Comparison of ENCODE assay signal across 18 cellular contexts in genomic region chr2:118148133-118148532, GRCh38. TPM values are rescaled to one million over a fixed set of nuclear protein-coding genes. Genes with fewer than 3 reads are reported as not detected.
DNase-seq lines count a peak whose midpoint lies in the region; ATAC-seq, FAIRE-seq and TF ChIP-seq lines count a peak whose summit lies in the region.
"Had no signal": no experiment of that assay in that cellular context is flagged by ENCODE, and none has a peak within 500 bp of the region (broad histone marks: within the 10 kb centered on the region; RNA-seq: fewer than 3 reads in every experiment).

No MANE protein-coding gene starts in this region.

- H3T11ph ChIP-seq in H9 (ENCODE audit: low read length) = no peak overlapping the region

- H3K4me1 ChIP-seq in H9 (ENCODE audit: insufficient read depth, low read length) = no peaks in the 10 kb centered on the region
- H3K4me1 ChIP-seq: foreskin keratinocyte had no signal

- H3K4ac ChIP-seq in H9 (ENCODE audit: low read depth, low read length) = no peak overlapping the region

- no peak overlapping the region for H2BK20ac ChIP-seq in H9 (ENCODE audit: low read depth, low read length, poor library complexity, severe bottlenecking)

- H3K9me3 ChIP-seq in H9 (ENCODE audit: control insufficient read depth, low read depth, low read length) = no peaks in the 10 kb centered on the region
- H3K9me3 ChIP-seq: vagina had no signal

- no peak overlapping the region for H3K14ac ChIP-seq in H9 (ENCODE audit: insufficient read depth, low read length)

- no peak overlapping the region for H4K5ac ChIP-seq in H9 (ENCODE audit: insufficient read length, low read depth, low read length)

- H2BK120ac ChIP-seq in H9 (ENCODE audit: low read depth, low read length, poor library complexity, severe bottlenecking) = no peak overlapping the region

- H2BK12ac ChIP-seq in H9 (ENCODE audit: insufficient read length, low read depth, low read length) = no peak overlapping the region

- no peaks in the 10 kb centered on the region for H3K23me2 ChIP-seq in H9 (ENCODE audit: insufficient read length, low read depth, low read length, poor library complexity, severe bottlenecking)

- no peaks in the 10 kb centered on the region for H3K27me3 ChIP-seq in H9 (ENCODE audit: insufficient read depth, low read length)
- H3K27me3 ChIP-seq: foreskin keratinocyte, vagina had no signal

- DNase-seq in GM19239 (ENCODE audit: insufficient read length, low spot score) = no peak
- no peak for DNase-seq in iPS-NIHi7 (ENCODE audit: extremely low spot score)
- DNase-seq in H9 = no peak
- no peak for DNase-seq in HT-29 (ENCODE audit: low spot score)
- no peak for DNase-seq in pons (ENCODE audit: low spot score)
- DNase-seq: activated CD8-positive, alpha-beta memory T cell treated with anti-CD3 and anti-CD28 coated beads for 24 hours; activated naive CD4-positive, alpha-beta T cell; effector memory CD8-positive, alpha-beta T cell; foreskin keratinocyte; MV-4-11; NCI-H2171; stimulated activated CD4-positive, alpha-beta T cell treated with anti-CD3 and anti-CD28 coated beads, Interleukin-4, amount 100 ng/mL, for 4 hours; stimulated activated naive CD4-positive, alpha-beta T cell treated with Interleukin-2 at 50 U/mL for 16 hours had no signal

- WGBS in H9 (ENCODE audit: extremely low coverage, insufficient read length, low lambda C conversion rate) = no CpG with 5 or more reads among the region's 1 CpG

- H3K79me1 ChIP-seq in H9 (ENCODE audit: insufficient read depth, low read depth, low read length, poor library complexity, severe bottlenecking) = no peaks in the 10 kb centered on the region

- no peak overlapping the region for H4K8ac ChIP-seq in H9 (replicated peaks; ENCODE audit: insufficient read length, low read depth, low read length)

- peaks cover 5% of the 10 kb centered on the region for H3K27me3 Mint-ChIP-seq in H9 (ENCODE audit: low read depth)

- H3K36me3 Mint-ChIP-seq in H9 (ENCODE audit: insufficient read depth in 1 of 3, low read depth in 3 of 3) = peaks cover 0 to 4% (median 3%) of the 10 kb centered on the region in 3 experiments; a peak in 3 of 7 replicates

- no peaks in the 10 kb centered on the region for H4K20me1 ChIP-seq in H9 (ENCODE audit: control insufficient read depth, insufficient read depth, insufficient read length)

- no peak overlapping the region for H2AFZ ChIP-seq in H9 (ENCODE audit: low read length)

- H3K23ac ChIP-seq in H9 (ENCODE audit: insufficient read length, low read depth, low read length) = no peak overlapping the region

- H3K27ac Mint-ChIP-seq in H9 = no peak overlapping the region
- H3K27ac Mint-ChIP-seq: B cell; effector memory CD8-positive, alpha-beta T cell had no signal

- no peak overlapping the region for H3K27ac ChIP-seq in H9 (ENCODE audit: insufficient read length, low read depth, low read length)
- H3K27ac ChIP-seq: foreskin keratinocyte, vagina had no signal

- peak; percentile 84 for ATAC-seq in GM18511 (IDR thresholded peaks at IDR 0.05; ENCODE audit: unreplicated experiment)
- ATAC-seq in HG02852 (IDR thresholded peaks at IDR 0.05; ENCODE audit: unreplicated experiment) = peak; percentile 67
- peak; percentile 30 for ATAC-seq in HG03575 (IDR thresholded peaks at IDR 0.05; ENCODE audit: extremely low read depth, insufficient number of reproducible peaks, low FRiP score, unreplicated experiment)
- ATAC-seq: effector memory CD8-positive, alpha-beta T cell; foreskin keratinocyte had no signal

- H4K91ac ChIP-seq in H9 (ENCODE audit: insufficient read length, low read depth, low read length) = no peak overlapping the region

- no peak overlapping the region for H3K4me2 ChIP-seq in H9 (ENCODE audit: insufficient read depth, insufficient read length, low read length)

- peaks cover 0 to 4% of the 10 kb centered on the region in 2 experiments; a peak in 1 of 5 replicates for H3K9me3 Mint-ChIP-seq in H9
- H3K9me3 Mint-ChIP-seq: effector memory CD8-positive, alpha-beta T cell had no signal

- no peaks in the 10 kb centered on the region for H3K79me2 ChIP-seq in H9 (ENCODE audit: insufficient read depth, low read length)

- peak; percentile 21 for FAIRE-seq in GM19239 (lab: Jason Lieb, UNC)

- no peak overlapping the region for H3K4me3 Mint-ChIP-seq in H9
- H3K4me3 Mint-ChIP-seq: B cell; effector memory CD8-positive, alpha-beta T cell had no signal

- H2BK15ac ChIP-seq in H9 (ENCODE audit: low read depth, low read length) = no peak overlapping the region

- no peak for TF ChIP-seq CTCF in H9 (conservative IDR thresholded peaks at IDR 0.05)

- H2AK5ac ChIP-seq in H9 (ENCODE audit: insufficient read length, low read length) = no peak overlapping the region

- H3K4me1 Mint-ChIP-seq in H9 = no peaks in the 10 kb centered on the region
- H3K4me1 Mint-ChIP-seq: B cell had no signal

- H3K56ac ChIP-seq in H9 (ENCODE audit: insufficient read length, low read depth, low read length) = no peak overlapping the region

- H3K18ac ChIP-seq in H9 (ENCODE audit: insufficient read length, low read depth, low read length) = no peak overlapping the region

- no peak overlapping the region for H3K9ac ChIP-seq in H9 (ENCODE audit: extremely low read depth, insufficient read length, low read length)

- no peak overlapping the region for H2BK5ac ChIP-seq in H9 (ENCODE audit: insufficient read length, low read length)

RNA-seq across cellular contexts. Expression of gene INSIG2, which starts 59.9 kb away (rescaled TPM):
- total RNA-seq in H9 (2021) = 7.8 and 8.7 TPM in 2 replicates
- total RNA-seq in HT-29 (2014; rRNA removed; shearing (Covaris generic)) = 4.4 and 4.9 TPM in 2 replicates

Comparison
In these comparisons a context has a peak if more than half of its experiments do, and no peak if none do; other contexts are left out.
1. ATAC-seq: peak in every context shown above with its lines; median percentile 84 in GM18511; 67 in HG02852; 30 in HG03575.